18 cellular contexts compared by ENCODE assay signal in the genomic region with DNA sequence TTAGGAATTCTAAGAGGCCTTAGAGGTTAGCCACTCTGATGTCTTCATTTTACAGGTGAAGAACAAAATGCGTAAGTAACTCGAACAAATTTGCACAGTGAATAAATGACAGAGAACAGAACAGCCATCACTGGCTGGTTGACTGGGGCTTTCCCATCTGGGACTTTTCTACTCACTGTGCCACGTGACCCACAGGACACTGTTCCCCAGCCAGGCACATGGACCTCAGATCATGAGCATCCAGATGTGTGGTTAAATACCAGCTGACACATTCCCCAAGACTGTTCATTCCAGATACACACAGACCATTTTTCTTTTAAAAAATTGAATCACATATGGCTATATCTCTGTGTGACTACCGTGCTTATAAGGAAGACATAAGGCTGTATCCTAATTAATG. TPM values are rescaled to one million over a fixed set of nuclear protein-coding genes. Genes with fewer than 3 reads are reported as not detected.
DNase-seq lines count a peak whose midpoint lies in the region; ATAC-seq, FAIRE-seq and TF ChIP-seq lines count a peak whose summit lies in the region.
"Had no signal": no experiment of that assay in that cellular context is flagged by ENCODE, and none has a peak within 500 bp of the region (broad histone marks: within the 10 kb centered on the region; RNA-seq: fewer than 3 reads in every experiment).

No MANE protein-coding gene starts in this region.

- no peak overlapping the region for H2AFZ ChIP-seq in GM12878 (ENCODE audit: control insufficient read depth, low read depth, low read length)

- RAD21 ChIA-PET in GM12878 (lab: Charles Lee; ENCODE audit: unreplicated experiment): no interaction called here

- no peak overlapping the region for H3K9ac ChIP-seq in GM12878 (ENCODE audit: control insufficient read depth, insufficient read depth, low read length)

- no peak overlapping the region for H3K27ac ChIP-seq in GM12878 (ENCODE audit: control insufficient read depth, insufficient read depth)
- H3K27ac ChIP-seq in substantia nigra (ENCODE audit: low read depth, low read length, poor library complexity, severe bottlenecking): no peak overlapping the region
- H3K27ac ChIP-seq: RWPE1 had no signal

- CTCF ChIA-PET in GM12878 (lab: Yijun Ruan, JAX): no interaction called here

- peaks cover 8% of the 10 kb centered on the region for H3K4me1 ChIP-seq in GM12878 (ENCODE audit: control insufficient read depth, insufficient read depth, low read length)

- TF ChIP-seq POLR2A in GM12878 (IDR thresholded peaks at IDR 0.05; ENCODE audit: low read depth, low read length): no peak

- H3K27me3 ChIP-seq in GM12878 (replicated peaks in 1 of 2; ENCODE audit: control insufficient read depth in 2 of 2, insufficient read depth in 2 of 2, low read length in 1 of 2): peaks cover 0 to 2% of the 10 kb centered on the region in 2 experiments; a peak in 1 of 4 replicates

- TF ChIP-seq CTCF in AG09309 (IDR thresholded peaks at IDR 0.05; ENCODE audit: control insufficient read depth, insufficient read depth, low read depth, low read length, missing control alignments) (no peak), GM12878 (IDR thresholded peaks at IDR 0.05 in 2 of 3, conservative IDR thresholded peaks at IDR 0.05 in 1 of 3; ENCODE audit: control insufficient read depth in 2 of 3, extremely low read depth in 1 of 3, insufficient read depth in 1 of 3, low read depth in 3 of 3, low read length in 3 of 3) (no peak)

- no peak for FAIRE-seq in GM12878 (lab: Jason Lieb, UNC)
- FAIRE-seq: bronchial epithelial cell, urothelium cell line had no signal

- H3K4me2 ChIP-seq in GM12878 (ENCODE audit: control insufficient read depth, insufficient read depth): no peak overlapping the region

- intact Hi-C loops in GM12878 (cut with micrococcal nuclease; ENCODE audit: unreplicated experiment) (no loop called here), left colon (cut with DNase I, micrococcal nuclease) (no loop called here)

- no peaks in the 10 kb centered on the region for H4K20me1 ChIP-seq in GM12878 (ENCODE audit: control insufficient read depth, insufficient read depth)

- no TSS peak for BruUV-seq in GM12878 (replicated peaks; lab: Mats Ljungman, UMichigan)

- no peaks in the 10 kb centered on the region for H3K9me3 ChIP-seq in GM12878 (replicated peaks; ENCODE audit: control insufficient read depth, insufficient read depth, low read length)

- H3K4me3 ChIP-seq in AG09309 (ENCODE audit: control insufficient read depth, low read depth, low read length) (no peak overlapping the region), GM12878 (no peak overlapping the region)

- DNase-seq in AG09309 (ENCODE audit: low read depth) (peak; percentile 18), GM12878 (ENCODE audit: low read depth, low spot score) (peak; percentile 8), left colon (no peak), substantia nigra (lab: John Stamatoyannopoulos, UW) (no peak), NCI-H2227 (lab: John Stamatoyannopoulos, UW; ENCODE audit: unreplicated experiment) (no peak)
- DNase-seq: activated CD8-positive, alpha-beta T cell treated with anti-CD3 and anti-CD28 coated beads, Interleukin-2, amount 10 ng/mL, durations not matched to agents 7 days and 5 days; activated gamma-delta T cell treated with Interleukin-2 at 50 U/mL for 16 hours; kidney glomerular epithelial cell; NCI-H1092 treated with DMSO at 0.1 percent for 48 hours; NCI-H446; stimulated activated CD4-positive, alpha-beta T cell treated with anti-CD3 and anti-CD28 coated beads, Interleukin-2, amount 100 ng/mL, for 24 hours; T-helper 2 cell had no signal

- POLR2A ChIA-PET in GM12878 (lab: Charles Lee): interaction anchor here (1.3 kb wide), 1 partner anchor 26 kb away, joined by 4 read pairs; the partner anchor contains the start of gene MED10

- no peaks in the 10 kb centered on the region for H3K36me3 ChIP-seq in GM12878 (ENCODE audit: control insufficient read depth in 2 of 2, insufficient read depth in 2 of 2, low read length in 1 of 2)

- peak; percentile 54 for ATAC-seq in GM18909 (IDR thresholded peaks at IDR 0.05; ENCODE audit: poor library complexity, unreplicated experiment)
- peak; percentile 73 for ATAC-seq in HG02884 (IDR thresholded peaks at IDR 0.05; ENCODE audit: unreplicated experiment)
- ATAC-seq in GM12878: peak; percentile 89
- ATAC-seq in left colon: no peak
- ATAC-seq in GM19395 (IDR thresholded peaks at IDR 0.05; ENCODE audit: unreplicated experiment): no peak
- ATAC-seq: activated CD8-positive, alpha-beta T cell treated with anti-CD3 and anti-CD28 coated beads, Interleukin-2, amount 10 ng/mL, durations not matched to agents 7 days and 5 days had no signal

- TF ChIP-seq RAD21 in GM12878 (IDR thresholded peaks at IDR 0.05; ENCODE audit: insufficient read depth, low read depth, low read length): no peak

- H3K79me2 ChIP-seq in GM12878 (ENCODE audit: control insufficient read depth, insufficient read depth, low read length): no peaks in the 10 kb centered on the region

- TF ChIP-seq EP300 in GM12878 (IDR thresholded peaks at IDR 0.05; ENCODE audit: borderline replicate concordance in 1 of 2, control insufficient read depth in 1 of 2, low read depth in 2 of 2, low read length in 2 of 2): no peak

- 56% methylated on average over 4 of the region's 4 CpGs for WGBS in GM12878 (ENCODE audit: insufficient coverage, insufficient replicate concordance, low lambda C conversion rate, missing lambda C conversion rate)

- in situ Hi-C loops in GM12878 (cut with MboI): no loop called here

- SMC1A ChIA-PET in GM12878 (lab: Charles Lee; ENCODE audit: uncharacterized antibody, unreplicated experiment): interaction anchor here (0.8 to 1.1 kb wide), 4 partner anchors 25 to 237 kb away, joined by 3 to 5 read pairs (median 3); partner anchors contain the start of gene MED10

TF ChIP-seq in GM12878, 131 proteins besides CTCF, POLR2A, EP300 and RAD21 (continues in another document):
- TF ChIP-seq, protein P1, sequence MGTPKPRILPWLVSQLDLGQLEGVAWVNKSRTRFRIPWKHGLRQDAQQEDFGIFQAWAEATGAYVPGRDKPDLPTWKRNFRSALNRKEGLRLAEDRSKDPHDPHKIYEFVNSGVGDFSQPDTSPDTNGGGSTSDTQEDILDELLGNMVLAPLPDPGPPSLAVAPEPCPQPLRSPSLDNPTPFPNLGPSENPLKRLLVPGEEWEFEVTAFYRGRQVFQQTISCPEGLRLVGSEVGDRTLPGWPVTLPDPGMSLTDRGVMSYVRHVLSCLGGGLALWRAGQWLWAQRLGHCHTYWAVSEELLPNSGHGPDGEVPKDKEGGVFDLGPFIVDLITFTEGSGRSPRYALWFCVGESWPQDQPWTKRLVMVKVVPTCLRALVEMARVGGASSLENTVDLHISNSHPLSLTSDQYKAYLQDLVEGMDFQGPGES (IDR thresholded peaks at IDR 0.05): no peak

RNA-seq across cellular contexts. Expression of gene MED10, which starts 25.8 kb away (rescaled TPM):
- total RNA-seq in GM12878 (2013; cell fraction: nucleolus; rRNA removed): 59.0 and 62.7 TPM in 2 replicates
- total RNA-seq in GM12878 (2014; rRNA removed): 20.3 and 28.6 TPM in 2 replicates
- 19.4 and 21.2 TPM in 2 replicates for total RNA-seq in GM12878 (2014; rRNA removed; fragmentation: Illumina TruSeq; extraction: Trizol)
- total RNA-seq in GM12878 (2021): 39.5 and 42.6 TPM in 2 replicates
- 49.6 TPM for polyA plus RNA-seq in GM12878 (2011; ENCODE audit: low read depth)
- polyA plus RNA-seq in GM12878 (2011; rRNA removed): 56.0 and 60.3 TPM in 2 replicates
- 55.7 and 56.7 TPM in 2 replicates for polyA plus RNA-seq in GM12878 (2011; cell fraction: cytosol; rRNA removed)
- polyA plus RNA-seq in GM12878 (2011; cell fraction: nucleus; rRNA removed): 59.3 and 75.4 TPM in 2 replicates
- 54.8 and 68.7 TPM in 2 replicates for polyA plus RNA-seq in GM12878 (2012)
- polyA plus RNA-seq in GM12878 (2014; fragmentation: Illumina TruSeq; extraction: Trizol): 36.4 and 43.7 TPM in 2 replicates
- 10 to 100 TPM; 37.1 to 49.5 TPM for polyA plus RNA-seq in GM12878 (2014; fragmentation: Nextera tagmentation; extraction: Ambion mirVana)
- polyA plus RNA-seq in GM12878 (2014; rRNA removed): 53.1 and 54.8 TPM in 2 replicates
- polyA plus RNA-seq in GM12878 (2016; fragmentation: Nextera tagmentation; extraction: Ambion mirVana): 100 to 1,000 TPM; 103 to 111 TPM
- polyA minus RNA-seq in GM12878 (2011; rRNA and poly(A)+ RNA removed): 19.0 and 19.3 TPM in 2 replicates
- polyA minus RNA-seq in GM12878 (2011; cell fraction: cytosol; rRNA and poly(A)+ RNA removed): 8.3 and 14.7 TPM in 2 replicates
- polyA minus RNA-seq in GM12878 (2011; cell fraction: nucleus; rRNA and poly(A)+ RNA removed): 54.4 and 77.1 TPM in 2 replicates
- 10 to 100 TPM; 23.9 to 30.0 TPM for total RNA-seq in left colon

RNA-seq across cellular contexts. Expression of gene UBE2QL1, which starts 44.5 kb away (rescaled TPM):
- 0.27 and 0.29 TPM in 2 replicates for total RNA-seq in GM12878 (2013; cell fraction: nucleolus; rRNA removed)
- not detected in 2 replicates for total RNA-seq in GM12878 (2014; rRNA removed)
- 0.04 TPM in 1 of 2 replicates, not detected in the other for total RNA-seq in GM12878 (2014; rRNA removed; fragmentation: Illumina TruSeq; extraction: Trizol)
- 0.05 TPM in 1 of 2 replicates, not detected in the other for total RNA-seq in GM12878 (2021)
- 0.21 TPM for polyA plus RNA-seq in GM12878 (2011; ENCODE audit: low read depth)
- polyA plus RNA-seq in GM12878 (2011; rRNA removed): 0.49 and 0.62 TPM in 2 replicates
- 0.52 and 0.75 TPM in 2 replicates for polyA plus RNA-seq in GM12878 (2011; cell fraction: cytosol; rRNA removed)
- 0.47 and 0.52 TPM in 2 replicates for polyA plus RNA-seq in GM12878 (2011; cell fraction: nucleus; rRNA removed)
- polyA plus RNA-seq in GM12878 (2012): 0.30 and 0.73 TPM in 2 replicates
- 0.03 TPM in 1 of 2 replicates, not detected in the other for polyA plus RNA-seq in GM12878 (2014; fragmentation: Illumina TruSeq; extraction: Trizol)
- under 1 TPM in 1 of 2 experiments, not detected in 1; 0.04 TPM for polyA plus RNA-seq in GM12878 (2014; fragmentation: Nextera tagmentation; extraction: Ambion mirVana)
- 0.06 TPM in 1 of 2 replicates, not detected in the other for polyA plus RNA-seq in GM12878 (2014; rRNA removed)
- polyA plus RNA-seq in GM12878 (2016; fragmentation: Nextera tagmentation; extraction: Ambion mirVana): not detected
- polyA minus RNA-seq in GM12878 (2011; rRNA and poly(A)+ RNA removed): 0.46 and 0.51 TPM in 2 replicates
- polyA minus RNA-seq in GM12878 (2011; cell fraction: cytosol; rRNA and poly(A)+ RNA removed): not detected in 2 replicates
- 0.24 and 0.38 TPM in 2 replicates for polyA minus RNA-seq in GM12878 (2011; cell fraction: nucleus; rRNA and poly(A)+ RNA removed)
- total RNA-seq in left colon: under 1 TPM; 0.15 to 0.73 TPM
- total RNA-seq: activated CD8-positive, alpha-beta T cell treated with anti-CD3 and anti-CD28 coated beads, Interleukin-2, amount 10 ng/mL, durations not matched to agents 7 days and 5 days; bronchial epithelial cell had no signal

Comparison
In these comparisons a context has a peak if more than half of its experiments do, and no peak if none do; other contexts are left out.
1. DNase-seq: peak in AG09309 (single experiment) and GM12878 (single experiment); none in left colon (0 of 2), substantia nigra (0 of 49) and NCI-H2227 (single experiment).
2. ATAC-seq: peak in GM18909 (single experiment), HG02884 (single experiment) and GM12878 (single experiment); none in left colon (single experiment) and GM19395 (single experiment).